In the genomic region with DNA sequence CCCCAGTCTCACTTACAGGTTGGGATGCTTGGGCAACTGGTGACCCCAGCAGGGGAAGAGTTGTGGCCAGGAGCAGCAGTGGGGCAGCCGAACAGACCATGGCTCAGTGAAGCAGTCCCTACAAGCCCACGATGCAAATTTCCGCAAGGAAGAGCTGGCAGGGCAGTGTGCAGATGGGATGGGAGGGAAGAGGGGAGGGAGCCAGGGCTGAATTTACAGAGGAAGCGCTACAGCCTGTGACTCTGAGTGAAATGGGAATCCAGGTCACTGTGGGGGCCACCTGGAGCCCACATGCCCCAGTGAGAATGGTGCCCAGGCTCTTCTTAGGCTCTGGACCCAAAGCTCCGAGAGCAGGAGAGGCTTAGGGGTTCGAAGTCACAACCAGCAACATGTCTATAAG, we compare ENCODE assay signal across 19 cellular contexts. TPM values are rescaled to one million over a fixed set of nuclear protein-coding genes. Genes with fewer than 3 reads are reported as not detected.
"Had no signal": no experiment of that assay in that cellular context is flagged by ENCODE, and none has a peak within 500 bp of the region (broad histone marks: within the 10 kb centered on the region; RNA-seq: fewer than 3 reads in every experiment).

No MANE protein-coding gene starts in this region.

- H3K27ac ChIP-seq: brain microvascular endothelial cell, epithelial cell of prostate, heart left ventricle, skin epidermis, transverse colon, vagina had no signal

- H3K9me3 ChIP-seq: heart left ventricle, mucosa of descending colon, transverse colon, vagina had no signal

- H3K36me3 ChIP-seq: brain microvascular endothelial cell, heart left ventricle, transverse colon, vagina had no signal

- H3K4me1 ChIP-seq: heart left ventricle, transverse colon, vagina had no signal

- DNase-seq: activated CD4-positive, CD25-positive, alpha-beta regulatory T cell treated with anti-CD3 and anti-CD28 coated beads, Interleukin-2, amount 50 U/mL, for 72 hours; activated naive CD4-positive, alpha-beta T cell; anterior cingulate cortex; brain microvascular endothelial cell; effector memory CD4-positive, alpha-beta T cell; foreskin melanocyte; heart left ventricle; mammary epithelial cell; mucosa of descending colon; naive thymus-derived CD8-positive, alpha-beta T cell; stimulated activated CD4-positive, alpha-beta T cell treated with anti-CD3 and anti-CD28 coated beads, Interleukin-15, amount 100 ng/mL, for 24 hours; stimulated activated CD4-positive, alpha-beta T cell treated with anti-CD3 and anti-CD28 coated beads, Interleukin-4, amount 100 ng/mL, for 24 hours; stimulated activated naive CD4-positive, alpha-beta T cell treated with Interleukin-2 at 50 U/mL for 16 hours; T-helper 9 cell; transverse colon had no signal

- H3K4me3 ChIP-seq: heart left ventricle, mucosa of descending colon, skin epidermis, transverse colon, vagina had no signal

- H3K27me3 ChIP-seq: heart left ventricle, transverse colon, vagina had no signal

- ATAC-seq: heart left ventricle; left lobe of liver; mucosa of descending colon; naive thymus-derived CD8-positive, alpha-beta T cell had no signal

RNA-seq across cellular contexts. Expression of a gene that starts 27.6 kb away (rescaled TPM):
- total RNA-seq: transverse colon had no signal
